Comparison of ENCODE assay signal across 2 cellular contexts in genomic region chr13:20498129-20498528, GRCh38.
TF ChIP-seq lines count a peak whose summit lies in the region.

No MANE protein-coding gene starts in this region.

TF ChIP-seq in HepG2, 621 proteins besides CTCF, POLR2A, EP300 and RAD21:
- TF ChIP-seq ZFY (CRISPR knock-in tag; IDR thresholded peaks at IDR 0.05) (no peak), FOXA1 (IDR thresholded peaks at IDR 0.05) (peak; percentile 39; the same call in 1 of the 2 replicates), FOXA1 (CRISPR knock-in tag; IDR thresholded peaks at IDR 0.05) (no peak), ZNF260 (CRISPR knock-in tag; IDR thresholded peaks at IDR 0.05; ENCODE audit: borderline replicate concordance, low read depth) (no peak), ZNF207 (IDR thresholded peaks at IDR 0.05; ENCODE audit: borderline replicate concordance) (0 out of 2 replicates have a peak, but pooled peaks have one; percentile 34), PHF20 (CRISPR knock-in tag; IDR thresholded peaks at IDR 0.05) (no peak), RBAK (CRISPR knock-in tag; IDR thresholded peaks at IDR 0.05) (no peak), ZNF367 (CRISPR knock-in tag; IDR thresholded peaks at IDR 0.05; ENCODE audit: borderline replicate concordance) (no peak), GATA4 (IDR thresholded peaks at IDR 0.05; ENCODE audit: borderline replicate concordance, low read depth) (no peak), JUNB (CRISPR knock-in tag; IDR thresholded peaks at IDR 0.05; ENCODE audit: borderline replicate concordance) (no peak), ARNTL (CRISPR knock-in tag; IDR thresholded peaks at IDR 0.05) (no peak), ZNF547 (CRISPR knock-in tag; IDR thresholded peaks at IDR 0.05) (no peak), SIX4 (CRISPR knock-in tag; IDR thresholded peaks at IDR 0.05) (no peak), DR1 (CRISPR knock-in tag; IDR thresholded peaks at IDR 0.05) (no peak), THYN1 (CRISPR knock-in tag; IDR thresholded peaks at IDR 0.05; ENCODE audit: borderline replicate concordance, low read depth) (no peak), TMF1 (CRISPR knock-in tag; IDR thresholded peaks at IDR 0.05; ENCODE audit: low read depth) (no peak), NBN (conservative IDR thresholded peaks at IDR 0.05) (0 out of 2 replicates have a peak, but pooled peaks have one; percentile 44), EED (CRISPR knock-in tag; IDR thresholded peaks at IDR 0.05) (no peak), SMARCE1 (IDR thresholded peaks at IDR 0.05; ENCODE audit: borderline replicate concordance) (no peak), SCMH1 (CRISPR knock-in tag; IDR thresholded peaks at IDR 0.05; ENCODE audit: borderline replicate concordance) (no peak), ZNF510 (CRISPR knock-in tag; IDR thresholded peaks at IDR 0.05; ENCODE audit: low read depth) (no peak), ZBTB14 (CRISPR knock-in tag; IDR thresholded peaks at IDR 0.05) (no peak)
- TF ChIP-seq, protein P1, sequence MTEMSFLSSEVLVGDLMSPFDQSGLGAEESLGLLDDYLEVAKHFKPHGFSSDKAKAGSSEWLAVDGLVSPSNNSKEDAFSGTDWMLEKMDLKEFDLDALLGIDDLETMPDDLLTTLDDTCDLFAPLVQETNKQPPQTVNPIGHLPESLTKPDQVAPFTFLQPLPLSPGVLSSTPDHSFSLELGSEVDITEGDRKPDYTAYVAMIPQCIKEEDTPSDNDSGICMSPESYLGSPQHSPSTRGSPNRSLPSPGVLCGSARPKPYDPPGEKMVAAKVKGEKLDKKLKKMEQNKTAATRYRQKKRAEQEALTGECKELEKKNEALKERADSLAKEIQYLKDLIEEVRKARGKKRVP (CRISPR knock-in tag; IDR thresholded peaks at IDR 0.05): no peak
- TF ChIP-seq, protein P2, sequence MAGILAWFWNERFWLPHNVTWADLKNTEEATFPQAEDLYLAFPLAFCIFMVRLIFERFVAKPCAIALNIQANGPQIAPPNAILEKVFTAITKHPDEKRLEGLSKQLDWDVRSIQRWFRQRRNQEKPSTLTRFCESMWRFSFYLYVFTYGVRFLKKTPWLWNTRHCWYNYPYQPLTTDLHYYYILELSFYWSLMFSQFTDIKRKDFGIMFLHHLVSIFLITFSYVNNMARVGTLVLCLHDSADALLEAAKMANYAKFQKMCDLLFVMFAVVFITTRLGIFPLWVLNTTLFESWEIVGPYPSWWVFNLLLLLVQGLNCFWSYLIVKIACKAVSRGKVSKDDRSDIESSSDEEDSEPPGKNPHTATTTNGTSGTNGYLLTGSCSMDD (CRISPR knock-in tag; IDR thresholded peaks at IDR 0.05): no peak
- TF ChIP-seq, protein P3, sequence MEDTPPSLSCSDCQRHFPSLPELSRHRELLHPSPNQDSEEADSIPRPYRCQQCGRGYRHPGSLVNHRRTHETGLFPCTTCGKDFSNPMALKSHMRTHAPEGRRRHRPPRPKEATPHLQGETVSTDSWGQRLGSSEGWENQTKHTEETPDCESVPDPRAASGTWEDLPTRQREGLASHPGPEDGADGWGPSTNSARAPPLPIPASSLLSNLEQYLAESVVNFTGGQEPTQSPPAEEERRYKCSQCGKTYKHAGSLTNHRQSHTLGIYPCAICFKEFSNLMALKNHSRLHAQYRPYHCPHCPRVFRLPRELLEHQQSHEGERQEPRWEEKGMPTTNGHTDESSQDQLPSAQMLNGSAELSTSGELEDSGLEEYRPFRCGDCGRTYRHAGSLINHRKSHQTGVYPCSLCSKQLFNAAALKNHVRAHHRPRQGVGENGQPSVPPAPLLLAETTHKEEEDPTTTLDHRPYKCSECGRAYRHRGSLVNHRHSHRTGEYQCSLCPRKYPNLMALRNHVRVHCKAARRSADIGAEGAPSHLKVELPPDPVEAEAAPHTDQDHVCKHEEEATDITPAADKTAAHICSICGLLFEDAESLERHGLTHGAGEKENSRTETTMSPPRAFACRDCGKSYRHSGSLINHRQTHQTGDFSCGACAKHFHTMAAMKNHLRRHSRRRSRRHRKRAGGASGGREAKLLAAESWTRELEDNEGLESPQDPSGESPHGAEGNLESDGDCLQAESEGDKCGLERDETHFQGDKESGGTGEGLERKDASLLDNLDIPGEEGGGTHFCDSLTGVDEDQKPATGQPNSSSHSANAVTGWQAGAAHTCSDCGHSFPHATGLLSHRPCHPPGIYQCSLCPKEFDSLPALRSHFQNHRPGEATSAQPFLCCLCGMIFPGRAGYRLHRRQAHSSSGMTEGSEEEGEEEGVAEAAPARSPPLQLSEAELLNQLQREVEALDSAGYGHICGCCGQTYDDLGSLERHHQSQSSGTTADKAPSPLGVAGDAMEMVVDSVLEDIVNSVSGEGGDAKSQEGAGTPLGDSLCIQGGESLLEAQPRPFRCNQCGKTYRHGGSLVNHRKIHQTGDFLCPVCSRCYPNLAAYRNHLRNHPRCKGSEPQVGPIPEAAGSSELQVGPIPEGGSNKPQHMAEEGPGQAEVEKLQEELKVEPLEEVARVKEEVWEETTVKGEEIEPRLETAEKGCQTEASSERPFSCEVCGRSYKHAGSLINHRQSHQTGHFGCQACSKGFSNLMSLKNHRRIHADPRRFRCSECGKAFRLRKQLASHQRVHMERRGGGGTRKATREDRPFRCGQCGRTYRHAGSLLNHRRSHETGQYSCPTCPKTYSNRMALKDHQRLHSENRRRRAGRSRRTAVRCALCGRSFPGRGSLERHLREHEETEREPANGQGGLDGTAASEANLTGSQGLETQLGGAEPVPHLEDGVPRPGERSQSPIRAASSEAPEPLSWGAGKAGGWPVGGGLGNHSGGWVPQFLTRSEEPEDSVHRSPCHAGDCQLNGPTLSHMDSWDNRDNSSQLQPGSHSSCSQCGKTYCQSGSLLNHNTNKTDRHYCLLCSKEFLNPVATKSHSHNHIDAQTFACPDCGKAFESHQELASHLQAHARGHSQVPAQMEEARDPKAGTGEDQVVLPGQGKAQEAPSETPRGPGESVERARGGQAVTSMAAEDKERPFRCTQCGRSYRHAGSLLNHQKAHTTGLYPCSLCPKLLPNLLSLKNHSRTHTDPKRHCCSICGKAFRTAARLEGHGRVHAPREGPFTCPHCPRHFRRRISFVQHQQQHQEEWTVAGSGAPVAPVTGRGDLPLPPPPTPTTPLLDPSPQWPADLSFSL (CRISPR knock-in tag; IDR thresholded peaks at IDR 0.05): peak; percentile 54; the same call in 1 of the 2 replicates

TF ChIP-seq in GM12878, 131 proteins besides CTCF, POLR2A, EP300 and RAD21:
- TF ChIP-seq RCOR1 (conservative IDR thresholded peaks at IDR 0.05; ENCODE audit: low read depth, low read length) (no peak), PAX8 (IDR thresholded peaks at IDR 0.05) (no peak), EED (IDR thresholded peaks at IDR 0.05; ENCODE audit: low read depth) (no peak), NRF1 (conservative IDR thresholded peaks at IDR 0.05; ENCODE audit: low read depth, low read length) (no peak), TARDBP (IDR thresholded peaks at IDR 0.05; ENCODE audit: borderline replicate concordance) (no peak), ZNF274 (IDR thresholded peaks at IDR 0.05; ENCODE audit: insufficient read depth, insufficient read length) (no peak), CHD1 (IDR thresholded peaks at IDR 0.05; ENCODE audit: low read depth, low read length) (no peak), POLR2AphosphoS2 (IDR thresholded peaks at IDR 0.05; ENCODE audit: low read depth, low read length) (no peak), CBFB (IDR thresholded peaks at IDR 0.05; ENCODE audit: low read depth) (no peak), TAF1 (IDR thresholded peaks at IDR 0.05; ENCODE audit: borderline replicate concordance, low read depth, low read length) (no peak), MEF2A (IDR thresholded peaks at IDR 0.05; ENCODE audit: insufficient read depth, low read depth, low read length) (no peak), ZBTB33 (IDR thresholded peaks at IDR 0.05) (no peak), E2F4 (IDR thresholded peaks at IDR 0.05; ENCODE audit: low read depth, low read length) (no peak), BCL11A (IDR thresholded peaks at IDR 0.05; ENCODE audit: low read depth, low read length) (no peak)
